ENCODE assay signal across 25 cellular contexts in the genomic region with DNA sequence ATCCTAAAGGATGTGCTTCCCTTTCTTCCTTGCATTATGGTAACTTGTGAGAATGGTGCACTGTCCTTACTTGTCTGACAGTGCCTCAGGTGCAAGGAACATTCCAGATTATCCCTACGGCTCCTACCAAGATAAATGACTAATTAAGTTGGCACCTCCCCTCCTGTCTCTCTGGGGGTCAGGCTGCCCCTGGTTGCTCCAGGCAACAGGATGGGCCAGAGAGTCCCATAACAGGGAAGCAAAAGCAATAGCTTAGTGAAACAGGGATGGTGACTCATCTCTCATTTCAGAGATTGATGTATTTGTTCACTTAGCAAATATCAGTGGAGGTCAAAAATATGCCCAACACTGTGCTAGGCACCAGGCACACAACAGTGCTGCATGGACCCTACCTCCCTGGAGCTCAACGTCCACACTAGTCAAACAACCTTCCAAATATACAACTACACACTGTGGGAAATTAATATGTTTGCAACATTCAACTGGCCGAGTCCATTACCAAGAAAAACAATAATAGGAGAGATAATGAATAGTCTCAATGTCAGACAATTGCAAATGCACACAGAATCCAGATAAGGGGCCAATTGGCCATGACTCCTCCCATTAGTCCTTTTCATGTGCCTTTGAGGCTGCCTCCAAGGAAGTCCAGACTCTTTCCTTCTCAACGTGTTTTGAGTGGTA.
DNase-seq lines count a peak whose midpoint lies in the region; ATAC-seq and TF ChIP-seq lines count a peak whose summit lies in the region.
"Had no signal": no experiment of that assay in that cellular context is flagged by ENCODE, and none has a peak within 500 bp of the region (broad histone marks: within the 10 kb centered on the region; RNA-seq: fewer than 3 reads in every experiment).

No MANE protein-coding gene starts in this region.

- no peak overlapping the region for H2AFZ ChIP-seq in GM23248
- H2AFZ ChIP-seq: PC-9 had no signal

- CTCF ChIA-PET in RWPE1 (lab: Yijun Ruan, JAX): no interaction called here
- CTCF ChIA-PET in CD8-positive, alpha-beta memory T cell (lab: Charles Lee): no interaction called here

- TF ChIP-seq CTCF in RWPE1 (conservative IDR thresholded peaks at IDR 0.05; ENCODE audit: low read depth): no peak

- peaks cover 5 to 14% of the 10 kb centered on the region in 2 donors for H3K27me3 Mint-ChIP-seq in CD8-positive, alpha-beta memory T cell
- H3K27me3 Mint-ChIP-seq in T-helper 17 cell: peaks cover 33% of the 10 kb centered on the region
- H3K27me3 Mint-ChIP-seq: activated naive CD8-positive, alpha-beta T cell; CD4-positive, alpha-beta T cell had no signal

- WGBS in GM23248 (ENCODE audit: low coverage in 1 of 2, low lambda C conversion rate in 2 of 2, missing lambda C conversion rate in 2 of 2), 2 experiments: 58 to 61% methylated on average over 4 of the region's 4 CpGs

- H4K20me1 ChIP-seq in GM23248 (ENCODE audit: insufficient read depth): no peaks in the 10 kb centered on the region

- H3K4me1 Mint-ChIP-seq in CD8-positive, alpha-beta memory T cell: no peaks in the 10 kb centered on the region
- H3K4me1 Mint-ChIP-seq in T-helper 17 cell: no peaks in the 10 kb centered on the region
- H3K4me1 Mint-ChIP-seq: activated CD8-positive, alpha-beta memory T cell treated with anti-CD3 and anti-CD28 coated beads, Interleukin-2, amount 10 ng/mL, durations not matched to agents 7 days and 5 days; central memory CD8-positive, alpha-beta T cell; T-cell had no signal

- H3K27ac ChIP-seq in GM23248 (no peak overlapping the region), RWPE1 (no peak overlapping the region)
- no peak overlapping the region for H3K27ac ChIP-seq in CD8-positive, alpha-beta memory T cell (ENCODE audit: low read depth, low read length)
- H3K27ac ChIP-seq: ascending aorta, dorsolateral prefrontal cortex, PC-9, right lobe of liver, SJCRH30 had no signal

- H3F3A ChIP-seq in GM23248 (ENCODE audit: insufficient read depth): peaks cover 10% of the 10 kb centered on the region

- H3K79me2 ChIP-seq in GM23248 (ENCODE audit: insufficient read depth): no peaks in the 10 kb centered on the region

- H3K36me3 ChIP-seq in GM23248 (ENCODE audit: low read depth): no peaks in the 10 kb centered on the region
- H3K36me3 ChIP-seq in CD8-positive, alpha-beta memory T cell (ENCODE audit: insufficient read depth, low read length): no peaks in the 10 kb centered on the region
- H3K36me3 ChIP-seq: ascending aorta, MG63, right lobe of liver, SJCRH30 had no signal

- H3K9me3 Mint-ChIP-seq in CD8-positive, alpha-beta memory T cell: no peaks in the 10 kb centered on the region
- H3K9me3 Mint-ChIP-seq: CD4-positive, alpha-beta T cell; central memory CD8-positive, alpha-beta T cell; T-cell had no signal

- H3K4me3 ChIP-seq in GM23248: no peak overlapping the region
- no peak overlapping the region for H3K4me3 ChIP-seq in CD8-positive, alpha-beta memory T cell (ENCODE audit: low read length)
- H3K4me3 ChIP-seq: ascending aorta, dorsolateral prefrontal cortex, MG63, PC-9, right lobe of liver, SJCRH30 had no signal

- no peak overlapping the region for H3K27ac Mint-ChIP-seq in CD8-positive, alpha-beta memory T cell
- H3K27ac Mint-ChIP-seq in T-helper 17 cell: no peak overlapping the region
- H3K27ac Mint-ChIP-seq: activated CD4-positive, alpha-beta T cell treated with anti-CD3 and anti-CD28 coated beads, Interleukin-2, amount 10 ng/mL, durations not matched to agents 24 days and 14 days; activated CD8-positive, alpha-beta memory T cell treated with anti-CD3 and anti-CD28 coated beads, Interleukin-2, amount 10 ng/mL, durations not matched to agents 7 days and 5 days; activated naive CD8-positive, alpha-beta T cell; CD4-positive, alpha-beta T cell; stimulated activated naive CD8-positive, alpha-beta T cell treated with anti-CD3 and anti-CD28 coated beads, Interleukin-15, Interleukin-2, amounts not matched to agents 100 ng/mL and 50 ng/mL, for 24 hours; T-cell had no signal

- H3K9me2 ChIP-seq in GM23248 (ENCODE audit: insufficient read depth): no peaks in the 10 kb centered on the region

- H3K4me2 ChIP-seq in GM23248 (ENCODE audit: unreplicated experiment): no peak overlapping the region
- H3K4me2 ChIP-seq: PC-9 had no signal

- no peak overlapping the region for H3K4me3 Mint-ChIP-seq in CD8-positive, alpha-beta memory T cell
- no peak overlapping the region for H3K4me3 Mint-ChIP-seq in T-helper 17 cell
- H3K4me3 Mint-ChIP-seq: activated CD4-positive, alpha-beta T cell treated with anti-CD3 and anti-CD28 coated beads, Interleukin-2, amount 10 ng/mL, durations not matched to agents 24 days and 14 days; activated CD8-positive, alpha-beta memory T cell treated with anti-CD3 and anti-CD28 coated beads, Interleukin-2, amount 10 ng/mL, durations not matched to agents 7 days and 5 days; activated naive CD8-positive, alpha-beta T cell; CD4-positive, alpha-beta T cell; central memory CD8-positive, alpha-beta T cell; stimulated activated naive CD8-positive, alpha-beta T cell treated with anti-CD3 and anti-CD28 coated beads, Interleukin-15, Interleukin-2, amounts not matched to agents 100 ng/mL and 50 ng/mL, for 24 hours; T-cell had no signal

- no peaks in the 10 kb centered on the region for H3K36me3 Mint-ChIP-seq in CD8-positive, alpha-beta memory T cell
- H3K36me3 Mint-ChIP-seq in T-helper 17 cell (ENCODE audit: low read depth): no peaks in the 10 kb centered on the region
- H3K36me3 Mint-ChIP-seq: activated CD8-positive, alpha-beta memory T cell treated with anti-CD3 and anti-CD28 coated beads, Interleukin-2, amount 10 ng/mL, durations not matched to agents 7 days and 5 days; activated naive CD8-positive, alpha-beta T cell; T-cell had no signal

- POLR2A ChIA-PET in RWPE1 (lab: Yijun Ruan, JAX; ENCODE audit: low non-redundant PET): no interaction called here
- POLR2A ChIA-PET in CD8-positive, alpha-beta memory T cell (lab: Charles Lee): no interaction called here

- H3K4me1 ChIP-seq in GM23248 (ENCODE audit: insufficient read depth): peaks cover 16% of the 10 kb centered on the region
- no peaks in the 10 kb centered on the region for H3K4me1 ChIP-seq in CD8-positive, alpha-beta memory T cell (ENCODE audit: insufficient read depth, low read length)
- H3K4me1 ChIP-seq: ascending aorta, right lobe of liver had no signal

- no peak for ATAC-seq in T-helper 17 cell
- ATAC-seq: activated CD8-positive, alpha-beta memory T cell treated with anti-CD3 and anti-CD28 coated beads, Interleukin-2, amount 10 ng/mL, durations not matched to agents 7 days and 5 days; right lobe of liver; T-cell had no signal

- no peak overlapping the region for H3K9ac ChIP-seq in GM23248

- in situ Hi-C loops in Caki2 (cut with HindIII; ENCODE audit: low pct_unique_long_range_greater_than_20kb, low sequenced_read_pairs) (no loop called here), GM23248 (cut with MboI) (no loop called here)

- H3K9me3 ChIP-seq in GM23248 (ENCODE audit: low read depth) (no peaks in the 10 kb centered on the region), T-helper 17 cell (ENCODE audit: control insufficient read depth, low read length, poor library complexity, severe bottlenecking) (no peaks in the 10 kb centered on the region)
- no peaks in the 10 kb centered on the region for H3K9me3 ChIP-seq in CD8-positive, alpha-beta memory T cell (ENCODE audit: low read length)
- H3K9me3 ChIP-seq: ascending aorta, MG63, right lobe of liver, SJCRH30 had no signal

- peaks cover 6% of the 10 kb centered on the region; the same call in 1 of the 2 replicates for H3K27me3 ChIP-seq in GM23248 (replicated peaks; ENCODE audit: insufficient read depth)
- no peaks in the 10 kb centered on the region for H3K27me3 ChIP-seq in CD8-positive, alpha-beta memory T cell (ENCODE audit: insufficient read depth, low read length, poor library complexity, severe bottlenecking)
- H3K27me3 ChIP-seq: ascending aorta, right lobe of liver, SJCRH30 had no signal

- DNase-seq in Caki2 (ENCODE audit: low read depth) (peak; percentile 41), GM23248 (peak; percentile 4), RWPE1 (ENCODE audit: low spot score) (peak; percentile 62), glomerular visceral epithelial cell (ENCODE audit: extremely low spot score) (peak; percentile 45), NCI-H446 treated with DMSO at 0.1 percent for 48 hours (lab: John Stamatoyannopoulos, UW) (no peak), T-helper 17 cell (no peak)
- no peak for DNase-seq in CD8-positive, alpha-beta memory T cell
- DNase-seq: activated CD4-positive, alpha-beta T cell treated with anti-CD3 and anti-CD28 coated beads, Interleukin-2, amount 10 ng/mL, durations not matched to agents 24 days and 14 days; activated CD8-positive, alpha-beta memory T cell treated with anti-CD3 and anti-CD28 coated beads, Interleukin-2, amount 10 ng/mL, durations not matched to agents 7 days and 5 days; CD4-positive, alpha-beta T cell; DMS 273 treated with DMSO at 0.1 percent for 48 hours; dorsolateral prefrontal cortex; GF-D8; MG63; NCI-H1694; NCI-H2171; posterior cingulate gyrus; right lobe of liver; SJCRH30; T-cell had no signal

Comparison
In these comparisons a context has a peak if more than half of its experiments do, and no peak if none do; other contexts are left out.
1. DNase-seq: peak in Caki2 (single experiment), GM23248 (single experiment), RWPE1 (single experiment) and glomerular visceral epithelial cell (single experiment); none in CD8-positive, alpha-beta memory T cell (0 of 5), NCI-H446 treated with DMSO at 0.1 percent for 48 hours (single experiment) and T-helper 17 cell (0 of 3).